In genomic region chr11:121106812-121107211, GRCh38 we compare ENCODE assay signal across 18 cellular contexts.
"Had no signal": no experiment of that assay in that cellular context is flagged by ENCODE, and none has a peak within 500 bp of the region (broad histone marks: within the 10 kb centered on the region; RNA-seq: fewer than 3 reads in every experiment).

No MANE protein-coding gene starts in this region.

- H3K4me1 Mint-ChIP-seq: activated naive CD4-positive, alpha-beta T cell treated with anti-CD3 and anti-CD28 coated beads, Interleukin-2, amount 50 U/mL, for 24 hours; memory B cell had no signal

- H3K4me3 ChIP-seq: coronary artery, prostate gland had no signal

- H3K9me3 ChIP-seq: prostate gland had no signal

- H3K9me3 Mint-ChIP-seq: activated naive CD4-positive, alpha-beta T cell treated with anti-CD3 and anti-CD28 coated beads, Interleukin-2, amount 50 U/mL, for 24 hours; memory B cell; nephron had no signal

- H3K36me3 ChIP-seq: prostate gland, WERI-Rb-1 had no signal

- H3K27me3 Mint-ChIP-seq: activated naive CD4-positive, alpha-beta T cell treated with anti-CD3 and anti-CD28 coated beads, Interleukin-2, amount 50 U/mL, for 24 hours had no signal

- DNase-seq: activated CD4-positive, alpha-beta T cell treated with anti-CD3 and anti-CD28 coated beads for 4 hours; activated effector memory CD4-positive, alpha-beta T cell treated with Interleukin-2 at 50 U/mL for 16 hours; activated T-cell treated with anti-CD3 and anti-CD28 coated beads, Interleukin-2, amount 50 U/mL, for 1 hour; caudate nucleus; effector CD4-positive, alpha-beta T cell; foreskin keratinocyte; occipital lobe; stimulated activated CD4-positive, alpha-beta T cell treated with anti-CD3 and anti-CD28 coated beads, Interleukin-2, amount 100 ng/mL, for 24 hours; stimulated activated naive CD4-positive, alpha-beta T cell treated with Interleukin-2 at 50 U/mL for 16 hours; T1000; WERI-Rb-1 had no signal

- H3K4me3 Mint-ChIP-seq: activated naive CD4-positive, alpha-beta T cell treated with anti-CD3 and anti-CD28 coated beads, Interleukin-2, amount 50 U/mL, for 24 hours; memory B cell had no signal

- ATAC-seq: foreskin keratinocyte, left lobe of liver, sciatic nerve had no signal

- H3K4me1 ChIP-seq: foreskin keratinocyte, prostate gland had no signal

- H3K27ac ChIP-seq: coronary artery, foreskin keratinocyte, prostate gland, WERI-Rb-1 had no signal

- H3K27ac Mint-ChIP-seq: activated naive CD4-positive, alpha-beta T cell treated with anti-CD3 and anti-CD28 coated beads, Interleukin-2, amount 50 U/mL, for 24 hours; memory B cell had no signal
